17 cellular contexts compared by ENCODE assay signal in genomic region chr2:113195923-113196501, GRCh38. TPM values are rescaled to one million over a fixed set of nuclear protein-coding genes. Genes with fewer than 3 reads are reported as not detected.
DNase-seq lines count a peak whose midpoint lies in the region; ATAC-seq and TF ChIP-seq lines count a peak whose summit lies in the region.
"Had no signal": no experiment of that assay in that cellular context is flagged by ENCODE, and none has a peak within 500 bp of the region (broad histone marks: within the 10 kb centered on the region; RNA-seq: fewer than 3 reads in every experiment).

No MANE protein-coding gene starts in this region.

- peaks cover 11 to 31% of the 10 kb centered on the region in 2 donors for H3K36me3 Mint-ChIP-seq in activated T-cell treated with anti-CD3 and anti-CD28 coated beads, Interleukin-2, amount 50 U/mL, for 72 hours (ENCODE audit: insufficient read depth in 2 of 2)
- peaks cover 34% of the 10 kb centered on the region for H3K36me3 Mint-ChIP-seq in activated T-cell treated with anti-CD3 and anti-CD28 coated beads, Interleukin-2, amount 50 U/mL, for 4 hours (ENCODE audit: insufficient read depth)
- H3K36me3 Mint-ChIP-seq in activated T-helper 2 cell treated with anti-CD3 and anti-CD28 coated beads, Interferon-gamma antibody, Interleukin-2, Interleukin-4, amounts not matched to agents 10 μg/mL and 5 μg/mL and 100 μg/mL, durations not matched to agents 14 hours and 24 hours and 36 hours (ENCODE audit: low read depth): peaks cover 88% of the 10 kb centered on the region
- H3K36me3 Mint-ChIP-seq in type B pancreatic cell: no peaks in the 10 kb centered on the region

- intact Hi-C loops in activated T-helper 2 cell treated with anti-CD3 and anti-CD28 coated beads, Interferon-gamma antibody, Interleukin-2, Interleukin-4, amounts not matched to agents 10 μg/mL and 5 μg/mL and 100 μg/mL, durations not matched to agents 14 hours and 24 hours and 36 hours (cut with micrococcal nuclease): loop anchor here (2.0 kb wide), 1 partner anchor 21 kb away; no protein-coding TSS in a partner anchor
- intact Hi-C loops in right lobe of liver (cut with DNase I): loop anchor here (5.0 to 10.0 kb wide), 2 partner anchors 59 to 61 kb away; no protein-coding TSS in a partner anchor

- no peak for TF ChIP-seq POLR2A in right lobe of liver (IDR thresholded peaks at IDR 0.05)

- H3K27me3 ChIP-seq in right lobe of liver: no peaks in the 10 kb centered on the region
- H3K27me3 ChIP-seq: heart left ventricle had no signal

- WGBS in right lobe of liver (ENCODE audit: insufficient coverage, low coverage, low lambda C conversion rate, missing lambda C conversion rate): 92% methylated on average over 2 of the region's 11 CpGs

- TF ChIP-seq CTCF in right lobe of liver (IDR thresholded peaks at IDR 0.05) (no peak), type B pancreatic cell (conservative IDR thresholded peaks at IDR 0.05) (no peak)

- DNase-seq in activated T-cell treated with anti-CD3 and anti-CD28 coated beads, Interleukin-2, amount 50 U/mL, for 72 hours: no peak
- no peak for DNase-seq in activated T-cell treated with anti-CD3 and anti-CD28 coated beads, Interleukin-2, amount 50 U/mL, for 4 hours
- DNase-seq in activated T-helper 2 cell treated with anti-CD3 and anti-CD28 coated beads, Interferon-gamma antibody, Interleukin-2, Interleukin-4, amounts not matched to agents 10 μg/mL and 5 μg/mL and 100 μg/mL, durations not matched to agents 14 hours and 24 hours and 36 hours (ENCODE audit: low spot score): no peak
- DNase-seq in right lobe of liver (peak in 2 of 3 donors; percentile 14 to 22), type B pancreatic cell (ENCODE audit: extremely low spot score, unreplicated experiment) (no peak), GOT3 (lab: John Stamatoyannopoulos, UW) (no peak)
- no peak for DNase-seq in stimulated activated CD4-positive, alpha-beta T cell treated with anti-CD3 and anti-CD28 coated beads, Interleukin-2, amount 100 ng/mL, for 48 hours
- DNase-seq: amygdala; effector memory CD4-positive, alpha-beta T cell; NCI-H1436; NCI-H748 treated with DMSO at 0.1 percent for 48 hours; psoas muscle; T-helper 9 cell had no signal

- H3K27ac ChIP-seq in right lobe of liver: no peak overlapping the region
- H3K27ac ChIP-seq: heart left ventricle, psoas muscle had no signal

- peak overlapping the region; percentile 38 for H3K27ac Mint-ChIP-seq in activated T-cell treated with anti-CD3 and anti-CD28 coated beads, Interleukin-2, amount 50 U/mL, for 72 hours
- peak overlapping the region; percentile 76 for H3K27ac Mint-ChIP-seq in activated T-helper 2 cell treated with anti-CD3 and anti-CD28 coated beads, Interferon-gamma antibody, Interleukin-2, Interleukin-4, amounts not matched to agents 10 μg/mL and 5 μg/mL and 100 μg/mL, durations not matched to agents 14 hours and 24 hours and 36 hours
- H3K27ac Mint-ChIP-seq in type B pancreatic cell: peak overlapping the region; percentile 55

- no peak for ATAC-seq in activated T-cell treated with anti-CD3 and anti-CD28 coated beads, Interleukin-2, amount 50 U/mL, for 72 hours (replicated peaks in 1 of 2)
- ATAC-seq in activated T-cell treated with anti-CD3 and anti-CD28 coated beads, Interleukin-2, amount 50 U/mL, for 4 hours: no peak
- ATAC-seq in right lobe of liver (no peak), GM18907 (IDR thresholded peaks at IDR 0.05; ENCODE audit: unreplicated experiment) (no peak)
- ATAC-seq: activated CD4-positive, CD25-positive, alpha-beta regulatory T cell treated with anti-CD3 and anti-CD28 coated beads, Interleukin-2, amount 50 U/mL, for 24 hours; heart left ventricle; psoas muscle had no signal

- H3K4me1 Mint-ChIP-seq in activated T-cell treated with anti-CD3 and anti-CD28 coated beads, Interleukin-2, amount 50 U/mL, for 72 hours (ENCODE audit: low read depth): peaks cover 14% of the 10 kb centered on the region
- peaks cover 35% of the 10 kb centered on the region for H3K4me1 Mint-ChIP-seq in activated T-cell treated with anti-CD3 and anti-CD28 coated beads, Interleukin-2, amount 50 U/mL, for 4 hours (ENCODE audit: low read depth)
- H3K4me1 Mint-ChIP-seq in activated T-helper 2 cell treated with anti-CD3 and anti-CD28 coated beads, Interferon-gamma antibody, Interleukin-2, Interleukin-4, amounts not matched to agents 10 μg/mL and 5 μg/mL and 100 μg/mL, durations not matched to agents 14 hours and 24 hours and 36 hours (ENCODE audit: low read depth): peaks cover 28% of the 10 kb centered on the region
- peaks cover 6% of the 10 kb centered on the region for H3K4me1 Mint-ChIP-seq in type B pancreatic cell (ENCODE audit: unreplicated experiment)

- no peak overlapping the region for H3K4me3 Mint-ChIP-seq in activated T-cell treated with anti-CD3 and anti-CD28 coated beads, Interleukin-2, amount 50 U/mL, for 72 hours
- no peak overlapping the region for H3K4me3 Mint-ChIP-seq in activated T-cell treated with anti-CD3 and anti-CD28 coated beads, Interleukin-2, amount 50 U/mL, for 4 hours
- H3K4me3 Mint-ChIP-seq in activated T-helper 2 cell treated with anti-CD3 and anti-CD28 coated beads, Interferon-gamma antibody, Interleukin-2, Interleukin-4, amounts not matched to agents 10 μg/mL and 5 μg/mL and 100 μg/mL, durations not matched to agents 14 hours and 24 hours and 36 hours (ENCODE audit: low read depth): no peak overlapping the region
- peak overlapping the region; percentile 27 for H3K4me3 Mint-ChIP-seq in type B pancreatic cell

- peaks cover 0 to 32% (median 9%) of the 10 kb centered on the region in 4 donors for H3K36me3 ChIP-seq in right lobe of liver

- H3K9me3 ChIP-seq in right lobe of liver: no peaks in the 10 kb centered on the region
- H3K9me3 ChIP-seq: heart left ventricle, psoas muscle had no signal

- no peaks in the 10 kb centered on the region for H3K27me3 Mint-ChIP-seq in activated T-cell treated with anti-CD3 and anti-CD28 coated beads, Interleukin-2, amount 50 U/mL, for 72 hours (ENCODE audit: low read depth)
- no peaks in the 10 kb centered on the region for H3K27me3 Mint-ChIP-seq in activated T-cell treated with anti-CD3 and anti-CD28 coated beads, Interleukin-2, amount 50 U/mL, for 4 hours (ENCODE audit: low read depth)
- no peaks in the 10 kb centered on the region for H3K27me3 Mint-ChIP-seq in activated T-helper 2 cell treated with anti-CD3 and anti-CD28 coated beads, Interferon-gamma antibody, Interleukin-2, Interleukin-4, amounts not matched to agents 10 μg/mL and 5 μg/mL and 100 μg/mL, durations not matched to agents 14 hours and 24 hours and 36 hours (ENCODE audit: low read depth)
- H3K27me3 Mint-ChIP-seq in type B pancreatic cell: no peaks in the 10 kb centered on the region

- no peak overlapping the region for H3K4me3 ChIP-seq in right lobe of liver
- H3K4me3 ChIP-seq: heart left ventricle, psoas muscle, smooth muscle cell had no signal

- no peaks in the 10 kb centered on the region for H3K9me3 Mint-ChIP-seq in activated T-cell treated with anti-CD3 and anti-CD28 coated beads, Interleukin-2, amount 50 U/mL, for 72 hours
- H3K9me3 Mint-ChIP-seq in activated T-cell treated with anti-CD3 and anti-CD28 coated beads, Interleukin-2, amount 50 U/mL, for 4 hours: no peaks in the 10 kb centered on the region
- no peaks in the 10 kb centered on the region for H3K9me3 Mint-ChIP-seq in activated T-helper 2 cell treated with anti-CD3 and anti-CD28 coated beads, Interferon-gamma antibody, Interleukin-2, Interleukin-4, amounts not matched to agents 10 μg/mL and 5 μg/mL and 100 μg/mL, durations not matched to agents 14 hours and 24 hours and 36 hours
- no peaks in the 10 kb centered on the region for H3K9me3 Mint-ChIP-seq in type B pancreatic cell

- peaks cover 0 to 14% (median 9%) of the 10 kb centered on the region in 4 donors for H3K4me1 ChIP-seq in right lobe of liver
- H3K4me1 ChIP-seq: psoas muscle had no signal

RNA-seq across cellular contexts. Expression of gene PSD4, which starts 22.2 kb away (rescaled TPM):
- 100 to 1,000 TPM; 174 to 200 TPM for total RNA-seq in activated T-cell treated with anti-CD3 and anti-CD28 coated beads, Interleukin-2, amount 50 U/mL, for 72 hours
- total RNA-seq in activated T-cell treated with anti-CD3 and anti-CD28 coated beads, Interleukin-2, amount 50 U/mL, for 4 hours: 100 to 1,000 TPM; 155 to 172 (median 164) TPM
- total RNA-seq in activated T-helper 2 cell treated with anti-CD3 and anti-CD28 coated beads, Interferon-gamma antibody, Interleukin-2, Interleukin-4, amounts not matched to agents 10 μg/mL and 5 μg/mL and 100 μg/mL, durations not matched to agents 14 hours and 24 hours and 36 hours: 313 and 319 TPM in 2 replicates
- total RNA-seq in right lobe of liver (10 to 100 TPM; 38.0 to 77.8 (median 58.7) TPM), type B pancreatic cell (ENCODE audit: low replicate concordance) (38.8 and 79.1 TPM in 2 replicates)

Comparison
In these comparisons a context has a peak if more than half of its experiments do, and no peak if none do; other contexts are left out.
1. DNase-seq: peak in right lobe of liver (2 of 3); none in activated T-cell treated with anti-CD3 and anti-CD28 coated beads, Interleukin-2, amount 50 U/mL, for 72 hours (0 of 2), activated T-cell treated with anti-CD3 and anti-CD28 coated beads, Interleukin-2, amount 50 U/mL, for 4 hours (single experiment), activated T-helper 2 cell treated with anti-CD3 and anti-CD28 coated beads, Interferon-gamma antibody, Interleukin-2, Interleukin-4, amounts not matched to agents 10 μg/mL and 5 μg/mL and 100 μg/mL, durations not matched to agents 14 hours and 24 hours and 36 hours (single experiment), type B pancreatic cell (single experiment), GOT3 (single experiment) and stimulated activated CD4-positive, alpha-beta T cell treated with anti-CD3 and anti-CD28 coated beads, Interleukin-2, amount 100 ng/mL, for 48 hours (0 of 2).
2. Peak in every context shown above with its lines, with median percentiles within 50 percentile points of each other: H3K27ac Mint-ChIP-seq.